ENCODE assay signal across 18 cellular contexts in the genomic region with DNA sequence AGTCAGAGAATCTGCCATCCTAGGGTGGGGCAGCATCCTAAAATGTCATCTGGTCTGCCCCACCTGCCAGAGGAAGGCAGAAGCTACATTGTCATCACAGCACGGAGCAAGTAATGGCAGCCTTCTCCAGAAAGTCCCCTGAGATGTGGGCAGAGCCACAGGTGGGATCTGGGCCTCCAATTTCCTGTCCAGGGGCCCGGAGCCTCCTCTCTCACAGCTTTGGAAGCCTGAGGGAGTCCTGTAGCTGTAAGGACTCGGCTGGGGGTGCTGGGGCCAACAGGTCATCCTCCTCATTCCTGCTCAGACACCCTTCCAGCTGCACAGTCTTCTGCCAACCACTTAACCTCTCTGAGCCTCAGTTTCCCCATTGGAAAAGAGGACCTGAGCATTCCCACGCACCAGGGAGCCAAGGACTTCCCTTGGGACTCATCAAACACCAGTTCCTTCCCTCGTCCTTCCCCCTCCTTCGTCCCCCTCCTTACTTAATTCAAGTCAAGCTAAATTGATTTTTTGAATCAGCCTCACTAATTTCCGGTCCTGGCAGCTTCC. TPM values are rescaled to one million over a fixed set of nuclear protein-coding genes. Genes with fewer than 3 reads are reported as not detected.
DNase-seq lines count a peak whose midpoint lies in the region; ATAC-seq and TF ChIP-seq lines count a peak whose summit lies in the region.
"Had no signal": no experiment of that assay in that cellular context is flagged by ENCODE, and none has a peak within 500 bp of the region (broad histone marks: within the 10 kb centered on the region; RNA-seq: fewer than 3 reads in every experiment).

No MANE protein-coding gene starts in this region.

- H3K9ac ChIP-seq in HCT116 (ENCODE audit: low read length) = peak overlapping the region; percentile 61
- peak overlapping the region; percentile 55 for H3K9ac ChIP-seq in fibroblast of lung (ENCODE audit: insufficient read depth, low read length)
- no peak overlapping the region for H3K9ac ChIP-seq in neuronal stem cell (ENCODE audit: low read depth, low read length, poor library complexity)

- no peak for TF ChIP-seq EP300 in stomach (IDR thresholded peaks at IDR 0.05)

- no CpG with 5 or more reads among the region's 7 CpGs for WGBS in neuronal stem cell (ENCODE audit: extremely low coverage in 2 of 2, insufficient read length in 2 of 2, insufficient replicate concordance in 1 of 2), 2 donors
- WGBS in stomach, 5 donors = 66 to 73% (median 69%) methylated on average over 5 to 7 of the region's 7 CpGs

- H3K36me3 ChIP-seq in HCT116 (ENCODE audit: control insufficient read depth in 1 of 2, insufficient read depth in 2 of 2, low read length in 2 of 2) (no peaks in the 10 kb centered on the region), fibroblast of lung (ENCODE audit: control insufficient read depth, insufficient read depth, low read length) (no peaks in the 10 kb centered on the region), neuronal stem cell (replicated peaks in 1 of 2; ENCODE audit: control insufficient read depth in 2 of 2, insufficient read depth in 2 of 2, low read length in 2 of 2) (no peaks in the 10 kb centered on the region), stomach (no peaks in the 10 kb centered on the region)
- H3K36me3 ChIP-seq: cardiac muscle cell, gastrocnemius medialis, upper lobe of right lung had no signal

- H4K20me1 ChIP-seq in HCT116 (ENCODE audit: insufficient read depth) (no peaks in the 10 kb centered on the region), fibroblast of lung (ENCODE audit: control insufficient read depth, extremely low read depth, insufficient read depth, low read length) (no peaks in the 10 kb centered on the region)

- no TSS peak for BruUV-seq in HCT116 (replicated peaks; lab: Mats Ljungman, UMichigan)

- H3K4me1 ChIP-seq in HCT116 (ENCODE audit: control insufficient read depth in 1 of 2, insufficient read depth in 2 of 2, low read length in 2 of 2) (peaks cover 77 to 89% of the 10 kb centered on the region in 2 experiments), fibroblast of lung (ENCODE audit: control insufficient read depth, extremely low read depth, insufficient read depth, low read length) (peaks cover 32% of the 10 kb centered on the region), neuronal stem cell (ENCODE audit: control insufficient read depth in 2 of 2, insufficient read depth in 1 of 2, low read depth in 1 of 2, low read length in 2 of 2) (peaks cover 21% of the 10 kb centered on the region in 2 donors), stomach (peaks cover 0 to 24% (median 8%) of the 10 kb centered on the region in 4 donors)
- H3K4me1 ChIP-seq: gastrocnemius medialis, upper lobe of right lung had no signal

- no peaks in the 10 kb centered on the region for H3K9me2 ChIP-seq in HCT116 (ENCODE audit: insufficient read depth)

- H3K4me3 ChIP-seq in HCT116 (replicated peaks in 1 of 2; ENCODE audit: low read depth in 1 of 2, low read length in 2 of 2) = peak overlapping the region; percentile 25 to 47
- peak overlapping the region in 1 of 4 experiments; percentile 14 for H3K4me3 ChIP-seq in fibroblast of lung (replicated peaks in 1 of 4; ENCODE audit: control extremely low read depth in 1 of 4, insufficient read depth in 1 of 4, low read depth in 3 of 4, low read length in 4 of 4)
- H3K4me3 ChIP-seq in neuronal stem cell (ENCODE audit: low read length in 2 of 2) = no peak overlapping the region
- no peak overlapping the region for H3K4me3 ChIP-seq in stomach
- H3K4me3 ChIP-seq: cardiac muscle cell, gastrocnemius medialis, upper lobe of right lung had no signal

- intact Hi-C loops in HCT116 (cut with micrococcal nuclease) (no loop called here), stomach (cut with DNase I; ENCODE audit: low total_unique reads) (no loop called here)

- POLR2A ChIA-PET in HCT116 (lab: Charles Lee) (interaction anchor here (1.2 to 3.8 kb wide), 2 partner anchors 48 to 51 kb away, joined by 3 to 26 read pairs; partner anchors contain the start of gene ID2), GM10248 (lab: Yijun Ruan, JAX) (no interaction called here)

- H3K79me2 ChIP-seq in HCT116 (ENCODE audit: insufficient read depth, low read length) (no peaks in the 10 kb centered on the region), fibroblast of lung (ENCODE audit: control insufficient read depth, insufficient read depth, low read length) (no peaks in the 10 kb centered on the region)

- no peak overlapping the region for H2BK120ac ChIP-seq in neuronal stem cell (ENCODE audit: low read depth, low read length)

- peak overlapping the region; percentile 18 for H2AFZ ChIP-seq in HCT116 (ENCODE audit: low read depth, low read length, poor library complexity, severe bottlenecking)
- H2AFZ ChIP-seq in fibroblast of lung (ENCODE audit: low read length) = peak overlapping the region; percentile 65
- H2AFZ ChIP-seq in neuronal stem cell (ENCODE audit: low read length) = no peak overlapping the region

- no peak overlapping the region for H2BK12ac ChIP-seq in neuronal stem cell (ENCODE audit: low read length)

- no peak overlapping the region for H3K4ac ChIP-seq in neuronal stem cell (ENCODE audit: low read length)

- TF ChIP-seq CTCF in 22Rv1 (IDR thresholded peaks at IDR 0.05) = no peak
- TF ChIP-seq CTCF in HCT116 (IDR thresholded peaks at IDR 0.05 in 2 of 3, conservative IDR thresholded peaks at IDR 0.05 in 1 of 3; ENCODE audit: borderline replicate concordance in 1 of 3, insufficient read depth in 1 of 3, low read depth in 2 of 3, low read length in 2 of 3) = no peak
- no peak for TF ChIP-seq CTCF in fibroblast of lung (conservative IDR thresholded peaks at IDR 0.05 in 1 of 2, IDR thresholded peaks at IDR 0.05 in 1 of 2; ENCODE audit: low read depth in 1 of 2, low read length in 2 of 2)
- no peak for TF ChIP-seq CTCF in GM10248 (IDR thresholded peaks at IDR 0.05; ENCODE audit: control extremely low read depth, extremely low read depth, low read depth, missing control alignments)
- TF ChIP-seq CTCF in stomach (IDR thresholded peaks at IDR 0.05) = no peak

- H2AK5ac ChIP-seq in neuronal stem cell (ENCODE audit: low read depth, low read length) = peak overlapping the region; percentile 58

- no peak for DNase-seq in HCT116 (ENCODE audit: low read depth, low spot score)
- DNase-seq in fibroblast of lung (ENCODE audit: low read depth in 2 of 2) = no peak
- DNase-seq in neuronal stem cell (ENCODE audit: low spot score) = no peak
- DNase-seq in GM10248 (ENCODE audit: extremely low spot score) = no peak
- DNase-seq in stomach = no peak
- no peak for DNase-seq in SW 1271 (lab: John Stamatoyannopoulos, UW)
- DNase-seq: activated CD4-positive, alpha-beta T cell treated with anti-CD3 and anti-CD28 coated beads, Interleukin-2, amount 10 ng/mL, durations not matched to agents 24 days and 14 days; activated CD8-positive, alpha-beta memory T cell treated with anti-CD3 and anti-CD28 coated beads, Interleukin-2, amount 50 U/mL, for 4 hours; activated effector memory CD4-positive, alpha-beta T cell treated with Interleukin-2 at 50 U/mL for 16 hours; erythroblast; gastrocnemius medialis; NCI-H1417; nucleus accumbens; T-cell had no signal

- H3K9me3 ChIP-seq in HCT116 (ENCODE audit: control insufficient read depth in 1 of 2, insufficient read depth in 1 of 2, low read depth in 1 of 2, low read length in 2 of 2) (no peaks in the 10 kb centered on the region), fibroblast of lung (ENCODE audit: control insufficient read depth, insufficient read depth, low read depth, low read length) (no peaks in the 10 kb centered on the region), neuronal stem cell (replicated peaks in 1 of 2; ENCODE audit: control insufficient read depth in 2 of 2, insufficient read depth in 1 of 2, low read depth in 1 of 2, low read length in 2 of 2) (no peaks in the 10 kb centered on the region), stomach (no peaks in the 10 kb centered on the region)
- H3K9me3 ChIP-seq: gastrocnemius medialis, upper lobe of right lung had no signal

- ATAC-seq in HCT116 = peak; percentile 18
- no peak for ATAC-seq in GM18505 (IDR thresholded peaks at IDR 0.05; ENCODE audit: unreplicated experiment)
- ATAC-seq: gastrocnemius medialis, T-cell had no signal

- no peaks in the 10 kb centered on the region for H3K27me3 ChIP-seq in HCT116 (ENCODE audit: insufficient read depth, low read length)
- H3K27me3 ChIP-seq in fibroblast of lung (ENCODE audit: control insufficient read depth, insufficient read depth, low read length) = no peaks in the 10 kb centered on the region
- no peaks in the 10 kb centered on the region for H3K27me3 ChIP-seq in neuronal stem cell (ENCODE audit: control insufficient read depth in 3 of 3, insufficient read depth in 3 of 3, low read depth in 1 of 3, low read length in 3 of 3)
- H3K27me3 ChIP-seq in stomach = no peaks in the 10 kb centered on the region
- H3K27me3 ChIP-seq: cardiac muscle cell, gastrocnemius medialis, upper lobe of right lung had no signal

- CTCF ChIA-PET in HCT116 (lab: Charles Lee) (interaction anchor here (0.9 kb wide), 1 partner anchor 47 kb away, joined by 3 read pairs; no protein-coding TSS in a partner anchor), GM10248 (lab: Yijun Ruan, JAX) (interaction anchor here (1.4 kb wide), 1 partner anchor 9 kb away, joined by 4 read pairs; no protein-coding TSS in a partner anchor)

- TF ChIP-seq RAD21 in HCT116 (IDR thresholded peaks at IDR 0.05; ENCODE audit: low read depth) = no peak

- TF ChIP-seq POLR2A in HCT116 (IDR thresholded peaks at IDR 0.05; ENCODE audit: borderline replicate concordance, extremely low read depth, insufficient read depth, insufficient read length) (no peak), GM18505 (IDR thresholded peaks at IDR 0.05; ENCODE audit: borderline replicate concordance, extremely low read depth, insufficient read depth, insufficient read length) (no peak), stomach (IDR thresholded peaks at IDR 0.05) (no peak)

- H3K27ac ChIP-seq in 22Rv1 (peak overlapping the region; percentile 50), HCT116 (ENCODE audit: low read depth, low read length) (peak overlapping the region; percentile 73), fibroblast of lung (ENCODE audit: insufficient read depth, low read length) (peak overlapping the region; percentile 91), neuronal stem cell (replicated peaks; ENCODE audit: low read length) (no peak overlapping the region), stomach (no peak overlapping the region)
- H3K27ac ChIP-seq: cardiac muscle cell, gastrocnemius medialis, upper lobe of right lung had no signal

- H3K4me2 ChIP-seq in HCT116 (ENCODE audit: low read length) (peak overlapping the region; percentile 81), fibroblast of lung (ENCODE audit: extremely low read depth, insufficient read depth, low read length) (peak overlapping the region; percentile 92), neuronal stem cell (ENCODE audit: insufficient read depth, low read length, poor library complexity, severe bottlenecking) (no peak overlapping the region)

- peak overlapping the region; percentile 71 for H2BK5ac ChIP-seq in neuronal stem cell (ENCODE audit: low read length)

- no peak overlapping the region for H4K91ac ChIP-seq in neuronal stem cell (ENCODE audit: low read depth, low read length, poor library complexity)

- RAD21 ChIA-PET in HCT116 (lab: Charles Lee; ENCODE audit: low non-redundant PET in 1 of 2, low total read pairs in 2 of 2, uncharacterized antibody in 2 of 2, unreplicated experiment in 2 of 2) = no interaction called here

- peak overlapping the region; percentile 81 for H3K18ac ChIP-seq in neuronal stem cell (ENCODE audit: low read length)

- H3K79me1 ChIP-seq in neuronal stem cell (ENCODE audit: low read depth, low read length) = no peaks in the 10 kb centered on the region

- peak overlapping the region; percentile 84 for H2BK15ac ChIP-seq in neuronal stem cell (ENCODE audit: low read length)

- H4K8ac ChIP-seq in neuronal stem cell (ENCODE audit: low read depth, low read length) = no peak overlapping the region

- H3K23ac ChIP-seq in neuronal stem cell (ENCODE audit: low read depth, low read length, poor library complexity) = no peak overlapping the region

- peak overlapping the region; percentile 49 for H3K14ac ChIP-seq in neuronal stem cell (ENCODE audit: low read length)

RNA-seq across cellular contexts. Expression of gene ID2, which starts 48.6 kb away (rescaled TPM):
- 112 TPM for total RNA-seq in HCT116 (2021; ENCODE audit: unreplicated experiment)
- polyA plus RNA-seq in HCT116 (2012) = 197 and 259 TPM in 2 replicates
- 66.6 and 150 TPM in 2 replicates for total RNA-seq in fibroblast of lung
- 23.1 and 92.5 TPM in 2 replicates for polyA plus RNA-seq in fibroblast of lung
- 19.0 and 59.9 TPM in 2 replicates for polyA plus RNA-seq in fibroblast of lung (2012)
- polyA minus RNA-seq in fibroblast of lung (ENCODE audit: low replicate concordance) = 20.2 and 61.7 TPM in 2 replicates
- polyA plus RNA-seq in neuronal stem cell (2013, experiment 1 of 2) = 252 TPM
- polyA plus RNA-seq in neuronal stem cell (2013, experiment 2 of 2) = 263 TPM
- 100 to 1,000 TPM in 4 of 5 donors, 10 to 100 TPM in 1; 89.8 to 255 (median 176) TPM for total RNA-seq in stomach
- 10 to 100 TPM; 40.6 to 67.2 (median 57.6) TPM for polyA plus RNA-seq in stomach

Comparison
In these comparisons a context has a peak if more than half of its experiments do, and no peak if none do; other contexts are left out.
1. H3K27ac ChIP-seq: peak in 22Rv1 (single experiment), HCT116 (single experiment) and fibroblast of lung (single experiment); none in neuronal stem cell (single experiment) and stomach (0 of 5).
2. H3K4me3 ChIP-seq: peak in HCT116 (2 of 2); none in neuronal stem cell (0 of 2) and stomach (0 of 4).